29 cellular contexts compared by ENCODE assay signal in genomic region chr20:40223818-40224217, GRCh38.
"Had no signal": no experiment of that assay in that cellular context is flagged by ENCODE, and none has a peak within 500 bp of the region (broad histone marks: within the 10 kb centered on the region; RNA-seq: fewer than 3 reads in every experiment).

No MANE protein-coding gene starts in this region.

- H3K27ac ChIP-seq: ascending aorta, breast epithelium, cardiac muscle cell, colonic mucosa, dorsolateral prefrontal cortex, esophagus muscularis mucosa, gastroesophageal sphincter had no signal

- H3K4me1 ChIP-seq: ascending aorta, breast epithelium, colonic mucosa, esophagus muscularis mucosa, gastroesophageal sphincter had no signal

- H3K9me3 ChIP-seq: ascending aorta, breast epithelium, colonic mucosa, esophagus muscularis mucosa, gastroesophageal sphincter had no signal

- ATAC-seq: activated CD4-positive, alpha-beta T cell treated with anti-CD3 and anti-CD28 coated beads for 36 hours; activated naive CD4-positive, alpha-beta T cell treated with anti-CD3 and anti-CD28 coated beads, Interleukin-2, amount 50 U/mL, for 72 hours; activated T-cell treated with anti-CD3 and anti-CD28 coated beads, Interleukin-2, amount 50 U/mL, for 72 hours; gastroesophageal sphincter; T-cell had no signal

- H3K4me3 ChIP-seq: ascending aorta, breast epithelium, cardiac muscle cell, colonic mucosa, dorsolateral prefrontal cortex, esophagus muscularis mucosa, gastroesophageal sphincter had no signal

- H3K36me3 ChIP-seq: ascending aorta, breast epithelium, cardiac muscle cell, colonic mucosa, esophagus muscularis mucosa, gastroesophageal sphincter had no signal

- DNase-seq: activated CD4-positive, alpha-beta memory T cell treated with anti-CD3 and anti-CD28 coated beads for 36 hours; activated CD4-positive, alpha-beta T cell treated with anti-CD3 and anti-CD28 coated beads for 36 hours; activated CD4-positive, alpha-beta T cell treated with anti-CD3 and anti-CD28 coated beads, Interleukin-2, amount 10 ng/mL, durations not matched to agents 24 days and 14 days; activated CD4-positive, CD25-positive, alpha-beta regulatory T cell; activated CD4-positive, CD25-positive, alpha-beta regulatory T cell treated with anti-CD3 and anti-CD28 coated beads, Interleukin-2, amount 50 U/mL, for 72 hours; activated CD8-positive, alpha-beta memory T cell treated with anti-CD3 and anti-CD28 coated beads, Interleukin-2, amount 50 U/mL, for 48 hours; activated gamma-delta T cell; activated naive CD4-positive, alpha-beta T cell; activated naive CD4-positive, alpha-beta T cell treated with anti-CD3 and anti-CD28 coated beads, Interleukin-2, amount 10 ng/mL, durations not matched to agents 7 days and 5 days; activated naive CD8-positive, alpha-beta T cell treated with anti-CD3 and anti-CD28 coated beads, Interleukin-2, amount 10 ng/mL, durations not matched to agents 7 days and 5 days; activated T-cell treated with anti-CD3 and anti-CD28 coated beads for 4 hours; activated T-cell treated with anti-CD3 and anti-CD28 coated beads, Interleukin-2, amount 50 U/mL, for 24 hours; activated T-cell treated with anti-CD3 and anti-CD28 coated beads, Interleukin-2, amount 50 U/mL, for 72 hours; central memory CD4-positive, alpha-beta T cell; cerebellar nuclear complex; colonic mucosa; dorsolateral prefrontal cortex; effector memory CD4-positive, alpha-beta T cell; endodermal cell; foreskin melanocyte; SW 1271; T-cell; T-helper 9 cell had no signal

- H3K27me3 ChIP-seq: ascending aorta, breast epithelium, cardiac muscle cell, colonic mucosa, esophagus muscularis mucosa, gastroesophageal sphincter had no signal
